Comparison of ENCODE assay signal across 2 cellular contexts in the genomic region with DNA sequence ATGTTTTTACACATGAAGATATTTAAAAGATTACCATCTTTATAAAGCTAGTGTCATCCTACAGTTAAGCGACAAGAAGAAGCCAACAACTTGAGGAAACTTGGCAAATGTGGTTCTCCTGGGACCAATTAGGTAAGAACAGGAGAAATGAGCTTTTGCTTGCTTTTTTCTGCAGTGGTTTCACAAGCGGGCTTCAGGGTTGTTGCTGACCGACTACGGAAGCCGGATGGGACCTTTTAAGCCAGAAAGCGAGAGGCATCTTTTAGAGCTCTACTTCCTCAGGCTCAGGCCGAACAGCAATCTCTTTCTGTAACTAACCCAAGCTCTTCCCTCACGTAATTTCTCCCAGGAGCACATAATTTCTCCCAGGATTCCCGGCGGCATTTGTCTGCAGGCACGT.
TF ChIP-seq lines count a peak whose summit lies in the region.

No MANE protein-coding gene starts in this region.

TF ChIP-seq in GM23338, 12 proteins besides CTCF, POLR2A, EP300 and RAD21 (continues in another document):
- TF ChIP-seq POLR2AphosphoS5 (IDR thresholded peaks at IDR 0.05; ENCODE audit: low read depth) = no peak
- no peak for TF ChIP-seq ZNF114 (CRISPR knock-in tag; IDR thresholded peaks at IDR 0.05)
- no peak for TF ChIP-seq JUNB (IDR thresholded peaks at IDR 0.05; ENCODE audit: unreplicated experiment)
- TF ChIP-seq, protein P1, sequence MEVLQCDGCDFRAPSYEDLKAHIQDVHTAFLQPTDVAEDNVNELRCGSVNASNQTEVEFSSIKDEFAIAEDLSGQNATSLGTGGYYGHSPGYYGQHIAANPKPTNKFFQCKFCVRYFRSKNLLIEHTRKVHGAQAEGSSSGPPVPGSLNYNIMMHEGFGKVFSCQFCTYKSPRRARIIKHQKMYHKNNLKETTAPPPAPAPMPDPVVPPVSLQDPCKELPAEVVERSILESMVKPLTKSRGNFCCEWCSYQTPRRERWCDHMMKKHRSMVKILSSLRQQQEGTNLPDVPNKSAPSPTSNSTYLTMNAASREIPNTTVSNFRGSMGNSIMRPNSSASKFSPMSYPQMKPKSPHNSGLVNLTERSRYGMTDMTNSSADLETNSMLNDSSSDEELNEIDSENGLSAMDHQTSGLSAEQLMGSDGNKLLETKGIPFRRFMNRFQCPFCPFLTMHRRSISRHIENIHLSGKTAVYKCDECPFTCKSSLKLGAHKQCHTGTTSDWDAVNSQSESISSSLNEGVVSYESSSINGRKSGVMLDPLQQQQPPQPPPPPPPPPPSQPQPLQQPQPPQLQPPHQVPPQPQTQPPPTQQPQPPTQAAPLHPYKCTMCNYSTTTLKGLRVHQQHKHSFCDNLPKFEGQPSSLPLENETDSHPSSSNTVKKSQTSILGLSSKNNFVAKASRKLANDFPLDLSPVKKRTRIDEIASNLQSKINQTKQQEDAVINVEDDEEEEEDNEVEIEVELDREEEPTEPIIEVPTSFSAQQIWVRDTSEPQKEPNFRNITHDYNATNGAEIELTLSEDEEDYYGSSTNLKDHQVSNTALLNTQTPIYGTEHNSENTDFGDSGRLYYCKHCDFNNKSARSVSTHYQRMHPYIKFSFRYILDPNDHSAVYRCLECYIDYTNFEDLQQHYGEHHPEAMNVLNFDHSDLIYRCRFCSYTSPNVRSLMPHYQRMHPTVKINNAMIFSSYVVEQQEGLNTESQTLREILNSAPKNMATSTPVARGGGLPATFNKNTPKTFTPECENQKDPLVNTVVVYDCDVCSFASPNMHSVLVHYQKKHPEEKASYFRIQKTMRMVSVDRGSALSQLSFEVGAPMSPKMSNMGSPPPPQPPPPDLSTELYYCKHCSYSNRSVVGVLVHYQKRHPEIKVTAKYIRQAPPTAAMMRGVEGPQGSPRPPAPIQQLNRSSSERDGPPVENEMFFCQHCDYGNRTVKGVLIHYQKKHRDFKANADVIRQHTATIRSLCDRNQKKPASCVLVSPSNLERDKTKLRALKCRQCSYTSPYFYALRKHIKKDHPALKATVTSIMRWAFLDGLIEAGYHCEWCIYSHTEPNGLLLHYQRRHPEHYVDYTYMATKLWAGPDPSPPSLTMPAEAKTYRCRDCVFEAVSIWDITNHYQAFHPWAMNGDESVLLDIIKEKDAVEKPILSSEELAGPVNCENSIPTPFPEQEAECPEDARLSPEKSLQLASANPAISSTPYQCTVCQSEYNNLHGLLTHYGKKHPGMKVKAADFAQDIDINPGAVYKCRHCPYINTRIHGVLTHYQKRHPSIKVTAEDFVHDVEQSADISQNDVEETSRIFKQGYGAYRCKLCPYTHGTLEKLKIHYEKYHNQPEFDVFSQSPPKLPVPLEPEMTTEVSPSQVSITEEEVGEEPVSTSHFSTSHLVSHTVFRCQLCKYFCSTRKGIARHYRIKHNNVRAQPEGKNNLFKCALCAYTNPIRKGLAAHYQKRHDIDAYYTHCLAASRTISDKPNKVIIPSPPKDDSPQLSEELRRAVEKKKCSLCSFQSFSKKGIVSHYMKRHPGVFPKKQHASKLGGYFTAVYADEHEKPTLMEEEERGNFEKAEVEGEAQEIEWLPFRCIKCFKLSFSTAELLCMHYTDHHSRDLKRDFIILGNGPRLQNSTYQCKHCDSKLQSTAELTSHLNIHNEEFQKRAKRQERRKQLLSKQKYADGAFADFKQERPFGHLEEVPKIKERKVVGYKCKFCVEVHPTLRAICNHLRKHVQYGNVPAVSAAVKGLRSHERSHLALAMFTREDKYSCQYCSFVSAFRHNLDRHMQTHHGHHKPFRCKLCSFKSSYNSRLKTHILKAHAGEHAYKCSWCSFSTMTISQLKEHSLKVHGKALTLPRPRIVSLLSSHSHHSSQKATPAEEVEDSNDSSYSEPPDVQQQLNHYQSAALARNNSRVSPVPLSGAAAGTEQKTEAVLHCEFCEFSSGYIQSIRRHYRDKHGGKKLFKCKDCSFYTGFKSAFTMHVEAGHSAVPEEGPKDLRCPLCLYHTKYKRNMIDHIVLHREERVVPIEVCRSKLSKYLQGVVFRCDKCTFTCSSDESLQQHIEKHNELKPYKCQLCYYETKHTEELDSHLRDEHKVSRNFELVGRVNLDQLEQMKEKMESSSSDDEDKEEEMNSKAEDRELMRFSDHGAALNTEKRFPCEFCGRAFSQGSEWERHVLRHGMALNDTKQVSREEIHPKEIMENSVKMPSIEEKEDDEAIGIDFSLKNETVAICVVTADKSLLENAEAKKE (CRISPR knock-in tag; IDR thresholded peaks at IDR 0.05) = no peak
- TF ChIP-seq EZH2phosphoT487 (IDR thresholded peaks at IDR 0.05; ENCODE audit: unreplicated experiment) = no peak
- TF ChIP-seq, protein P2, sequence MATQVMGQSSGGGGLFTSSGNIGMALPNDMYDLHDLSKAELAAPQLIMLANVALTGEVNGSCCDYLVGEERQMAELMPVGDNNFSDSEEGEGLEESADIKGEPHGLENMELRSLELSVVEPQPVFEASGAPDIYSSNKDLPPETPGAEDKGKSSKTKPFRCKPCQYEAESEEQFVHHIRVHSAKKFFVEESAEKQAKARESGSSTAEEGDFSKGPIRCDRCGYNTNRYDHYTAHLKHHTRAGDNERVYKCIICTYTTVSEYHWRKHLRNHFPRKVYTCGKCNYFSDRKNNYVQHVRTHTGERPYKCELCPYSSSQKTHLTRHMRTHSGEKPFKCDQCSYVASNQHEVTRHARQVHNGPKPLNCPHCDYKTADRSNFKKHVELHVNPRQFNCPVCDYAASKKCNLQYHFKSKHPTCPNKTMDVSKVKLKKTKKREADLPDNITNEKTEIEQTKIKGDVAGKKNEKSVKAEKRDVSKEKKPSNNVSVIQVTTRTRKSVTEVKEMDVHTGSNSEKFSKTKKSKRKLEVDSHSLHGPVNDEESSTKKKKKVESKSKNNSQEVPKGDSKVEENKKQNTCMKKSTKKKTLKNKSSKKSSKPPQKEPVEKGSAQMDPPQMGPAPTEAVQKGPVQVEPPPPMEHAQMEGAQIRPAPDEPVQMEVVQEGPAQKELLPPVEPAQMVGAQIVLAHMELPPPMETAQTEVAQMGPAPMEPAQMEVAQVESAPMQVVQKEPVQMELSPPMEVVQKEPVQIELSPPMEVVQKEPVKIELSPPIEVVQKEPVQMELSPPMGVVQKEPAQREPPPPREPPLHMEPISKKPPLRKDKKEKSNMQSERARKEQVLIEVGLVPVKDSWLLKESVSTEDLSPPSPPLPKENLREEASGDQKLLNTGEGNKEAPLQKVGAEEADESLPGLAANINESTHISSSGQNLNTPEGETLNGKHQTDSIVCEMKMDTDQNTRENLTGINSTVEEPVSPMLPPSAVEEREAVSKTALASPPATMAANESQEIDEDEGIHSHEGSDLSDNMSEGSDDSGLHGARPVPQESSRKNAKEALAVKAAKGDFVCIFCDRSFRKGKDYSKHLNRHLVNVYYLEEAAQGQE (IDR thresholded peaks at IDR 0.05; ENCODE audit: unreplicated experiment) = no peak
- TF ChIP-seq, protein P3, sequence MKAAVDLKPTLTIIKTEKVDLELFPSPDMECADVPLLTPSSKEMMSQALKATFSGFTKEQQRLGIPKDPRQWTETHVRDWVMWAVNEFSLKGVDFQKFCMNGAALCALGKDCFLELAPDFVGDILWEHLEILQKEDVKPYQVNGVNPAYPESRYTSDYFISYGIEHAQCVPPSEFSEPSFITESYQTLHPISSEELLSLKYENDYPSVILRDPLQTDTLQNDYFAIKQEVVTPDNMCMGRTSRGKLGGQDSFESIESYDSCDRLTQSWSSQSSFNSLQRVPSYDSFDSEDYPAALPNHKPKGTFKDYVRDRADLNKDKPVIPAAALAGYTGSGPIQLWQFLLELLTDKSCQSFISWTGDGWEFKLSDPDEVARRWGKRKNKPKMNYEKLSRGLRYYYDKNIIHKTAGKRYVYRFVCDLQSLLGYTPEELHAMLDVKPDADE (IDR thresholded peaks at IDR 0.05) = no peak
- no peak for TF ChIP-seq CREB1 (CRISPR knock-in tag; IDR thresholded peaks at IDR 0.05; ENCODE audit: low read depth)
- no peak for TF ChIP-seq NANOG (IDR thresholded peaks at IDR 0.05; ENCODE audit: borderline replicate concordance)
- TF ChIP-seq STAT1 (IDR thresholded peaks at IDR 0.05; ENCODE audit: unreplicated experiment) = no peak

TF ChIP-seq in SK-N-SH, 30 proteins besides CTCF, POLR2A, EP300 and RAD21:
- TF ChIP-seq YY1 (IDR thresholded peaks at IDR 0.05; ENCODE audit: low read depth) (no peak), GABPA (IDR thresholded peaks at IDR 0.05; ENCODE audit: low read depth) (no peak), TCF12 (IDR thresholded peaks at IDR 0.05) (no peak), EZH2phosphoT487 (IDR thresholded peaks at IDR 0.05; ENCODE audit: borderline replicate concordance, low read depth) (no peak), SMC3 (IDR thresholded peaks at IDR 0.05; ENCODE audit: low read depth, low read length) (no peak), MXI1 (IDR thresholded peaks at IDR 0.05; ENCODE audit: low read depth, low read length) (no peak), MEF2A (IDR thresholded peaks at IDR 0.05; ENCODE audit: borderline replicate concordance, low read depth) (no peak)
- TF ChIP-seq, protein P4, sequence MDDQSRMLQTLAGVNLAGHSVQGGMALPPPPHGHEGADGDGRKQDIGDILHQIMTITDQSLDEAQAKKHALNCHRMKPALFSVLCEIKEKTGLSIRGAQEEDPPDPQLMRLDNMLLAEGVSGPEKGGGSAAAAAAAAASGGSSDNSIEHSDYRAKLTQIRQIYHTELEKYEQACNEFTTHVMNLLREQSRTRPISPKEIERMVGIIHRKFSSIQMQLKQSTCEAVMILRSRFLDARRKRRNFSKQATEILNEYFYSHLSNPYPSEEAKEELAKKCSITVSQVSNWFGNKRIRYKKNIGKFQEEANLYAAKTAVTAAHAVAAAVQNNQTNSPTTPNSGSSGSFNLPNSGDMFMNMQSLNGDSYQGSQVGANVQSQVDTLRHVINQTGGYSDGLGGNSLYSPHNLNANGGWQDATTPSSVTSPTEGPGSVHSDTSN (IDR thresholded peaks at IDR 0.05) = no peak
TF ChIP-seq in SK-N-SH: peak in this region for 0.
